Comparison of ENCODE assay signal across 22 cellular contexts in the genomic region with DNA sequence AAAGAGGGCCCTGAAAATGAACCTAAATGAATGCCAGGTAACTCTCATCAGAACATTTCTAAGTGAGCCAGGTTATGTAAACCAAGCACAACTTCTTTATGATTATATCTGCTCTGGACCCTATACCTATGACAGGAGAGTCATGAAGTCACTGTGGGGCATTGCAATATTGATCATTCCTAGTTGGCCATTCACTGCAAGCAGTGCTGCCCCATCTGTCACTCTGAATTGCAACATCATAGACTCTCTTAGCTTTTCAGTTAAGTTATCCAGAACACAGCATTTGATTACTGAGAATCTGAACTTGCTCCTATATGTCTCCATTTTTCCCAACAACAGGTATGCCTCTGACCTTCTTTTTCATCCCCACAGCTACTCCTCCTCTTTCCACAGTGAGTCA. TPM values are rescaled to one million over a fixed set of nuclear protein-coding genes. Genes with fewer than 3 reads are reported as not detected.
DNase-seq lines count a peak whose midpoint lies in the region; ATAC-seq and TF ChIP-seq lines count a peak whose summit lies in the region.
"Had no signal": no experiment of that assay in that cellular context is flagged by ENCODE, and none has a peak within 500 bp of the region (broad histone marks: within the 10 kb centered on the region; RNA-seq: fewer than 3 reads in every experiment).

No MANE protein-coding gene starts in this region.

- no peak for ATAC-seq in GM19397 (IDR thresholded peaks at IDR 0.05; ENCODE audit: unreplicated experiment)
- ATAC-seq: GM23338, HCT116 had no signal

- peak overlapping the region in 1 of 3 experiments; percentile 66 for H3K4me3 Mint-ChIP-seq in nephron
- H3K4me3 Mint-ChIP-seq: CD8-positive, alpha-beta memory T cell; GM23338 had no signal

- H3K4me3 ChIP-seq in adipocyte (ENCODE audit: low read length) (no peak overlapping the region), colonic mucosa (no peak overlapping the region)
- H3K4me3 ChIP-seq: BLaER1, GM12878, GM23338 had no signal

- TF ChIP-seq CTCF in nephron (IDR thresholded peaks at IDR 0.05; ENCODE audit: unreplicated experiment in 3 of 3) (no peak), colonic mucosa (IDR thresholded peaks at IDR 0.05) (no peak)

- no peaks in the 10 kb centered on the region for H3K36me3 Mint-ChIP-seq in nephron (ENCODE audit: low read depth)
- H3K36me3 Mint-ChIP-seq: CD8-positive, alpha-beta memory T cell had no signal

- intact Hi-C loops in colonic mucosa (cut with DNase I), result no loop called here
- intact Hi-C loops in cardiac septum (cut with DNase I), result no loop called here

- H3K4me1 ChIP-seq in adipocyte (ENCODE audit: control insufficient read depth, insufficient read depth, low read length) (peaks cover 36% of the 10 kb centered on the region), colonic mucosa (no peaks in the 10 kb centered on the region)
- H3K4me1 ChIP-seq: BLaER1 had no signal

- H3K27ac Mint-ChIP-seq in nephron, result peak overlapping the region in 2 of 3 experiments; percentile 40 to 72
- H3K27ac Mint-ChIP-seq: CD8-positive, alpha-beta memory T cell had no signal

- H3K27ac ChIP-seq in colonic mucosa, result no peak overlapping the region
- H3K27ac ChIP-seq: BLaER1 had no signal

- H3K9me3 ChIP-seq in adipocyte (ENCODE audit: control insufficient read depth, low read length) (no peaks in the 10 kb centered on the region), colonic mucosa (no peaks in the 10 kb centered on the region)

- H3K9ac ChIP-seq in adipocyte (ENCODE audit: low read length), result no peak overlapping the region
- H3K9ac ChIP-seq in colonic mucosa (ENCODE audit: low read depth in 2 of 2, low read length in 2 of 2), result no peak overlapping the region
- H3K9ac ChIP-seq: BLaER1 had no signal

- H3K36me3 ChIP-seq in adipocyte (ENCODE audit: control insufficient read depth, insufficient read depth, low read length, severe bottlenecking), result no peaks in the 10 kb centered on the region
- H3K36me3 ChIP-seq in colonic mucosa, result no peaks in the 10 kb centered on the region
- H3K36me3 ChIP-seq: BLaER1 had no signal

- no peaks in the 10 kb centered on the region for H3K9me3 Mint-ChIP-seq in nephron
- H3K9me3 Mint-ChIP-seq: GM23338 had no signal

- H3K27me3 ChIP-seq in adipocyte (replicated peaks; ENCODE audit: control insufficient read depth, insufficient read depth, low read length), result no peaks in the 10 kb centered on the region
- no peaks in the 10 kb centered on the region for H3K27me3 ChIP-seq in colonic mucosa
- H3K27me3 ChIP-seq: BLaER1 had no signal

- H3K27me3 Mint-ChIP-seq in nephron (ENCODE audit: low read depth), result peaks cover 4% of the 10 kb centered on the region

- peak; percentile 3 for DNase-seq in SIG-M5 treated with dmso at 0.1 percent for 504 hours (lab: John Stamatoyannopoulos, UW; ENCODE audit: unreplicated experiment)
- DNase-seq in SIG-M5 (lab: John Stamatoyannopoulos, UW), result no peak
- peak; percentile 48 for DNase-seq in adipocyte (ENCODE audit: low read depth)
- no peak for DNase-seq in colonic mucosa
- no peak for DNase-seq in cardiac septum (ENCODE audit: low spot score)
- DNase-seq in Kasumi-1 (lab: John Stamatoyannopoulos, UW), result no peak
- DNase-seq: CD8-positive, alpha-beta memory T cell; GDM1; KBM-7; NCI-H1105; NCI-H1694; NCI-H2107; NCI-H2227 treated with DMSO at 0.1 percent for 48 hours; NCI-H524; SHP77 treated with DMSO at 0.1 percent for 48 hours had no signal

- H3K4me1 Mint-ChIP-seq in nephron, result peaks cover 66% of the 10 kb centered on the region
- H3K4me1 Mint-ChIP-seq: CD8-positive, alpha-beta memory T cell had no signal

RNA-seq across cellular contexts. Expression of gene COL21A1, which starts 3.3 kb away (rescaled TPM):
- total RNA-seq in colonic mucosa, result 1 to 10 TPM in 1 of 2 donors, under 1 TPM in 1; 0.79 to 1.9 TPM
- total RNA-seq in cardiac septum, result 87.3 TPM
- total RNA-seq: A172; CD8-positive, alpha-beta memory T cell; GM12878 had no signal

Comparison
In these comparisons a context has a peak if more than half of its experiments do, and no peak if none do; other contexts are left out.
1. DNase-seq: peak in SIG-M5 treated with dmso at 0.1 percent for 504 hours (single experiment) and adipocyte (single experiment); none in SIG-M5 (single experiment), colonic mucosa (single experiment), cardiac septum (single experiment) and Kasumi-1 (0 of 2).
2. RNA of gene COL21A1, which starts 3.3 kb away (total RNA-seq): 87.3 TPM in cardiac septum (single experiment); 0.79 to 1.9 TPM in colonic mucosa; every median in the first group is over 10 times any median in the second.